11 cellular contexts compared by ENCODE assay signal in genomic region chr3:128483657-128484403, GRCh38. TPM values are rescaled to one million over a fixed set of nuclear protein-coding genes. Genes with fewer than 3 reads are reported as not detected.
DNase-seq lines count a peak whose midpoint lies in the region; ATAC-seq and TF ChIP-seq lines count a peak whose summit lies in the region.
"Had no signal": no experiment of that assay in that cellular context is flagged by ENCODE, and none has a peak within 500 bp of the region (broad histone marks: within the 10 kb centered on the region; RNA-seq: fewer than 3 reads in every experiment).

No MANE protein-coding gene starts in this region.

- intact Hi-C loops in Caco-2 (cut with micrococcal nuclease; ENCODE audit: unreplicated experiment) (no loop called here), Panc1 (cut with micrococcal nuclease; ENCODE audit: unreplicated experiment) (no loop called here), left ventricle myocardium superior (cut with micrococcal nuclease) (no loop called here), gastrocnemius medialis (cut with DNase I; ENCODE audit: low total_unique reads) (loop anchor here (10.0 kb wide), 1 partner anchor 91 kb away; no protein-coding TSS in a partner anchor)
- intact Hi-C loops in activated T-helper 1 cell treated with anti-CD3 and anti-CD28 coated beads, Interleukin-12 subunit alpha, Interleukin-12 subunit beta, Interleukin-2, Interleukin-4 antibody, amounts not matched to agents 30 ng/mL and 10 ng/mL and 1 ng/mL, durations not matched to agents 14 hours and 24 hours and 36 hours (cut with micrococcal nuclease): loop anchor here (1.0 kb wide), 1 partner anchor 8 kb away; no protein-coding TSS in a partner anchor

- no peak overlapping the region for H3K4me3 Mint-ChIP-seq in Caco-2 (ENCODE audit: unreplicated experiment)
- H3K4me3 Mint-ChIP-seq in activated T-helper 1 cell treated with anti-CD3 and anti-CD28 coated beads, Interleukin-12 subunit alpha, Interleukin-12 subunit beta, Interleukin-2, Interleukin-4 antibody, amounts not matched to agents 30 ng/mL and 10 ng/mL and 1 ng/mL, durations not matched to agents 14 hours and 24 hours and 36 hours: no peak overlapping the region

- H3K9me3 Mint-ChIP-seq in Caco-2 (ENCODE audit: unreplicated experiment): no peaks in the 10 kb centered on the region
- no peaks in the 10 kb centered on the region for H3K9me3 Mint-ChIP-seq in activated T-helper 1 cell treated with anti-CD3 and anti-CD28 coated beads, Interleukin-12 subunit alpha, Interleukin-12 subunit beta, Interleukin-2, Interleukin-4 antibody, amounts not matched to agents 30 ng/mL and 10 ng/mL and 1 ng/mL, durations not matched to agents 14 hours and 24 hours and 36 hours

- CTCF ChIA-PET in Caco-2 (lab: Charles Lee): no interaction called here
- CTCF ChIA-PET in Panc1 (lab: Charles Lee): no interaction called here

- no peaks in the 10 kb centered on the region for H3K27me3 Mint-ChIP-seq in Caco-2 (ENCODE audit: insufficient read depth, unreplicated experiment)
- peaks cover 65% of the 10 kb centered on the region for H3K27me3 Mint-ChIP-seq in activated T-helper 1 cell treated with anti-CD3 and anti-CD28 coated beads, Interleukin-12 subunit alpha, Interleukin-12 subunit beta, Interleukin-2, Interleukin-4 antibody, amounts not matched to agents 30 ng/mL and 10 ng/mL and 1 ng/mL, durations not matched to agents 14 hours and 24 hours and 36 hours (ENCODE audit: insufficient read depth)

- BruUV-seq in Caco-2 (replicated peaks; lab: Mats Ljungman, UMichigan) (no TSS peak), Panc1 (replicated peaks; lab: Mats Ljungman, UMichigan) (no TSS peak)

- in situ Hi-C loops in Panc1 (cut with HindIII; ENCODE audit: low pct_unique_long_range_greater_than_20kb, low sequenced_read_pairs): no loop called here
- in situ Hi-C loops in gastrocnemius medialis (cut with MboI; ENCODE audit: low sequenced_read_pairs in 4 of 4): loop anchor here in 1 of 4 donors (25.0 kb wide), 1 partner anchor 397 kb away; no protein-coding TSS in a partner anchor

- DNase-seq in Caco-2 (no peak), Panc1 (ENCODE audit: low read depth, low spot score) (no peak), left ventricle myocardium superior (peak; percentile 30), gastrocnemius medialis (no peak), RKO (ENCODE audit: low spot score) (no peak)
- DNase-seq in activated T-helper 1 cell treated with anti-CD3 and anti-CD28 coated beads, Interleukin-12 subunit alpha, Interleukin-12 subunit beta, Interleukin-2, Interleukin-4 antibody, amounts not matched to agents 30 ng/mL and 10 ng/mL and 1 ng/mL, durations not matched to agents 14 hours and 24 hours and 36 hours (ENCODE audit: low spot score): no peak
- DNase-seq: NCI-H2171 treated with DMSO at 0.1 percent for 48 hours; stimulated activated CD4-positive, alpha-beta T cell treated with anti-CD3 and anti-CD28 coated beads, Interleukin-4, amount 100 ng/mL, for 24 hours had no signal

- POLR2A ChIA-PET in Caco-2 (lab: Charles Lee): no interaction called here
- POLR2A ChIA-PET in Panc1 (lab: Charles Lee): interaction anchor here (0.7 kb wide), 2 partner anchors 105 to 251 kb away, joined by 4 read pairs; no protein-coding TSS in a partner anchor

- no peaks in the 10 kb centered on the region for H3K36me3 ChIP-seq in Caco-2 (ENCODE audit: control insufficient read depth, insufficient read depth, low read length)
- peaks cover 10% of the 10 kb centered on the region for H3K36me3 ChIP-seq in Panc1 (ENCODE audit: control insufficient read depth, insufficient read depth, low read length)
- no peaks in the 10 kb centered on the region for H3K36me3 ChIP-seq in gastrocnemius medialis

- peak overlapping the region; percentile 58 for H3K27ac ChIP-seq in Panc1 (ENCODE audit: low read length)
- peak overlapping the region; percentile 14 to 60 (median 46) for H3K27ac ChIP-seq in gastrocnemius medialis

- H3K36me3 Mint-ChIP-seq in Caco-2 (ENCODE audit: insufficient read depth, unreplicated experiment): peaks cover 8% of the 10 kb centered on the region
- no peaks in the 10 kb centered on the region for H3K36me3 Mint-ChIP-seq in activated T-helper 1 cell treated with anti-CD3 and anti-CD28 coated beads, Interleukin-12 subunit alpha, Interleukin-12 subunit beta, Interleukin-2, Interleukin-4 antibody, amounts not matched to agents 30 ng/mL and 10 ng/mL and 1 ng/mL, durations not matched to agents 14 hours and 24 hours and 36 hours (ENCODE audit: low read depth)

- no peak for TF ChIP-seq POLR2A in gastrocnemius medialis (IDR thresholded peaks at IDR 0.05)

- 0 out of 2 replicates have a peak, but pooled peaks cover 4% of the 10 kb centered on the region for H3K4me1 ChIP-seq in Caco-2
- peaks cover 40% of the 10 kb centered on the region for H3K4me1 ChIP-seq in Panc1 (ENCODE audit: control insufficient read depth, insufficient read depth, low read length)
- peaks cover 5 to 25% of the 10 kb centered on the region in 2 donors for H3K4me1 ChIP-seq in gastrocnemius medialis

- ATAC-seq in Panc1: no peak
- no peak for ATAC-seq in left ventricle myocardium superior
- ATAC-seq in gastrocnemius medialis: no peak
- no peak for ATAC-seq in GM21723 (IDR thresholded peaks at IDR 0.05; ENCODE audit: unreplicated experiment)
- no peak for ATAC-seq in GM18520 (IDR thresholded peaks at IDR 0.05; ENCODE audit: unreplicated experiment)

- H3K9me3 ChIP-seq in Caco-2 (no peaks in the 10 kb centered on the region), Panc1 (ENCODE audit: control insufficient read depth, insufficient read depth, low read depth, low read length) (no peaks in the 10 kb centered on the region), gastrocnemius medialis (no peaks in the 10 kb centered on the region)

- H3K27ac Mint-ChIP-seq in Caco-2 (ENCODE audit: unreplicated experiment): peak overlapping the region; percentile 71
- H3K27ac Mint-ChIP-seq in activated T-helper 1 cell treated with anti-CD3 and anti-CD28 coated beads, Interleukin-12 subunit alpha, Interleukin-12 subunit beta, Interleukin-2, Interleukin-4 antibody, amounts not matched to agents 30 ng/mL and 10 ng/mL and 1 ng/mL, durations not matched to agents 14 hours and 24 hours and 36 hours: no peak overlapping the region

- H3K4me1 Mint-ChIP-seq in Caco-2 (ENCODE audit: low read depth, unreplicated experiment): no peaks in the 10 kb centered on the region
- H3K4me1 Mint-ChIP-seq in activated T-helper 1 cell treated with anti-CD3 and anti-CD28 coated beads, Interleukin-12 subunit alpha, Interleukin-12 subunit beta, Interleukin-2, Interleukin-4 antibody, amounts not matched to agents 30 ng/mL and 10 ng/mL and 1 ng/mL, durations not matched to agents 14 hours and 24 hours and 36 hours (ENCODE audit: low read depth): peaks cover 15% of the 10 kb centered on the region

- no peak overlapping the region for H3K4me3 ChIP-seq in Caco-2 (ENCODE audit: low read depth, low read length)
- peak overlapping the region in 1 of 2 experiments; percentile 92; a peak in 2 of 4 replicates for H3K4me3 ChIP-seq in Panc1 (ENCODE audit: low read depth in 2 of 2, low read length in 2 of 2)
- H3K4me3 ChIP-seq in gastrocnemius medialis: peak overlapping the region; percentile 20 to 68 (median 66)

- no peaks in the 10 kb centered on the region for H3K27me3 ChIP-seq in Caco-2 (replicated peaks; ENCODE audit: control insufficient read depth, insufficient read depth, low read length)
- no peaks in the 10 kb centered on the region for H3K27me3 ChIP-seq in Panc1 (ENCODE audit: control insufficient read depth, insufficient read depth, low read length)
- H3K27me3 ChIP-seq in gastrocnemius medialis: peaks cover 66 to 89% (median 77%) of the 10 kb centered on the region in 3 donors

- no peak for TF ChIP-seq CTCF in Caco-2 (IDR thresholded peaks at IDR 0.05; ENCODE audit: insufficient read depth in 1 of 2, low read depth in 1 of 2, low read length in 1 of 2, severe bottlenecking in 1 of 2, unreplicated experiment in 1 of 2)
- TF ChIP-seq CTCF in Panc1 (IDR thresholded peaks at IDR 0.05): no peak
- no peak for TF ChIP-seq CTCF in gastrocnemius medialis (IDR thresholded peaks at IDR 0.05 in 4 of 5, conservative IDR thresholded peaks at IDR 0.05 in 1 of 5)

RNA-seq across cellular contexts. Expression of gene GATA2, which starts 9.2 kb away (rescaled TPM):
- total RNA-seq in Caco-2 (2022) (12.5 and 13.3 TPM in 2 replicates), Panc1 (2021; ENCODE audit: unreplicated experiment) (74.6 TPM), left ventricle myocardium superior (8.0 TPM), gastrocnemius medialis (10 to 100 TPM in 3 of 4 donors, 1 to 10 TPM in 1; 9.0 to 14.4 (median 12.7) TPM)
- 68.5 TPM for polyA plus RNA-seq in Panc1 (2012; ENCODE audit: insufficient read length)
- total RNA-seq in activated T-helper 1 cell treated with anti-CD3 and anti-CD28 coated beads, Interleukin-12 subunit alpha, Interleukin-12 subunit beta, Interleukin-2, Interleukin-4 antibody, amounts not matched to agents 30 ng/mL and 10 ng/mL and 1 ng/mL, durations not matched to agents 14 hours and 24 hours and 36 hours: 0.18 and 0.22 TPM in 2 replicates

RNA-seq across cellular contexts. Expression of gene DNAJB8, which starts 17.1 kb away (rescaled TPM):
- total RNA-seq in Caco-2 (2022) (not detected in 2 replicates), Panc1 (2021; ENCODE audit: unreplicated experiment) (not detected), left ventricle myocardium superior (not detected), gastrocnemius medialis (not detected)
- not detected for polyA plus RNA-seq in Panc1 (2012; ENCODE audit: insufficient read length)
- not detected in 2 replicates for total RNA-seq in activated T-helper 1 cell treated with anti-CD3 and anti-CD28 coated beads, Interleukin-12 subunit alpha, Interleukin-12 subunit beta, Interleukin-2, Interleukin-4 antibody, amounts not matched to agents 30 ng/mL and 10 ng/mL and 1 ng/mL, durations not matched to agents 14 hours and 24 hours and 36 hours
- total RNA-seq: kidney epithelial cell had no signal

Comparison
In these comparisons a context has a peak if more than half of its experiments do, and no peak if none do; other contexts are left out.
1. intact Hi-C loops: an anchor here in gastrocnemius medialis (10.0 kb wide) and activated T-helper 1 cell treated with anti-CD3 and anti-CD28 coated beads, Interleukin-12 subunit alpha, Interleukin-12 subunit beta, Interleukin-2, Interleukin-4 antibody, amounts not matched to agents 30 ng/mL and 10 ng/mL and 1 ng/mL, durations not matched to agents 14 hours and 24 hours and 36 hours (1.0 kb wide); none called in Caco-2, Panc1 and left ventricle myocardium superior.